In the genomic region with DNA sequence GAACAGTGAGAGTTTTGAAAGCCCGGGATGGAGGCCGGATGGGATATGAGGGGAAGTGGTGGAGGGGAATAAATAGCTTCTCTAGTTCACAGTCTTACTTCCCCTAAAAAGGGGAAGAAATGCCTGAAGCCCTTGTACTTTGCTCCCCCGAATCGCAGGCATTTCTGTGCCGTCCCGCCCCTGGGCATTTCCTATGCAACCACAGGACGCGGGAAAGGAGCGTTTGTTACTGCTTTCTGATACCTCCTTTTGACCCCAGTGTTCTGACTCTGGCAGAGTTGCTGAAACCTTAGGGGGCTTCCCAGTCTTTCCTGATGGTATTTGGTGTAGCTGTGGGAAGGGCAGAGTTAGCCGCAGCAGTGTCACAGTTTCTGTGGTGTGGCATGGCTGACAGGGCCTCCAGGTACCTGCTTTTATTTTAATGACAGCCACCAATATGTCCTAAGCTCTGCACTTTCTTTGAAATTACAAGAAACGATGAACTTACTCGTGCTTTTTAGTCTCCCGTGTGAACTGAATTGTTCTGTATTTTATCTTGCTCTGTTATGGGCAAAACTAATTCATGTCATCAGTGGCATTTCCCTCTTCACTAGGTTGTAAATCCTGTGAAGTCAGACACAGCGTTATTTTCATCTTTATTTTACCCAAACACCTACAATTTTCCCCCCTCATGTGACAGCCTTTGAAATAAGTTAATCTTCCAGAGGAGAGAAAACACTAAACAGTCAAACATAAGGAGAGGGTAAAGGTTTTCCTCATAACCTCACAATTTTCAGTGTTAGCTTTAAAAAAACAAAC, we compare ENCODE assay signal across 8 cellular contexts.
DNase-seq lines count a peak whose midpoint lies in the region; ATAC-seq and TF ChIP-seq lines count a peak whose summit lies in the region.

No MANE protein-coding gene starts in this region.

- peaks cover 25% of the 10 kb centered on the region for H4K20me1 ChIP-seq in SU-DHL-6 (ENCODE audit: low read depth, low read length)

- DNase-seq in medulla oblongata (ENCODE audit: extremely low spot score) (peak; percentile 71), GOT3 (lab: John Stamatoyannopoulos, UW) (no peak), brain microvascular endothelial cell (no peak), NCI-H345 treated with DMSO at 0.1 percent for 48 hours (lab: John Stamatoyannopoulos, UW; ENCODE audit: unreplicated experiment) (no peak), HuH-7 (ENCODE audit: low spot score) (no peak)

- TF ChIP-seq CTCF in C4-2B (conservative IDR thresholded peaks at IDR 0.05) = no peak
- TF ChIP-seq CTCF in SU-DHL-6 (IDR thresholded peaks at IDR 0.05; ENCODE audit: insufficient read depth, low read length, poor library complexity, severe bottlenecking) = no peak
- no peak for TF ChIP-seq CTCF in brain microvascular endothelial cell (IDR thresholded peaks at IDR 0.05; ENCODE audit: low read depth, low read length, missing control alignments)

- in situ Hi-C loops in brain microvascular endothelial cell (cut with HindIII; ENCODE audit: low pct_ligation_motif_present, low sequenced_read_pairs) = loop anchor here (25.0 kb wide), 1 partner anchor 115 kb away; the partner anchor contains the start of gene COTL1

- H3K79me2 ChIP-seq in SU-DHL-6 (ENCODE audit: insufficient read depth, low read length) = peaks cover 99% of the 10 kb centered on the region

- ATAC-seq in HG02588 (IDR thresholded peaks at IDR 0.05; ENCODE audit: unreplicated experiment) = peak; percentile 43

- H3K9me3 ChIP-seq in SU-DHL-6 (ENCODE audit: insufficient read depth, low read length) = no peaks in the 10 kb centered on the region

- no peaks in the 10 kb centered on the region for H3K27me3 ChIP-seq in SU-DHL-6 (ENCODE audit: low read length)
- H3K27me3 ChIP-seq in brain microvascular endothelial cell (replicated peaks) = no peaks in the 10 kb centered on the region

- peak overlapping the region; percentile 48 for H3K9ac ChIP-seq in SU-DHL-6 (ENCODE audit: low read length)

- peaks cover 66% of the 10 kb centered on the region for H3F3A ChIP-seq in SU-DHL-6 (ENCODE audit: insufficient read depth)

- H3K4me3 ChIP-seq in SU-DHL-6 (ENCODE audit: insufficient read depth, low read length, poor library complexity, severe bottlenecking) = no peak overlapping the region
- H3K4me3 ChIP-seq in brain microvascular endothelial cell (ENCODE audit: low read depth, low read length) = no peak overlapping the region

- H3K36me3 ChIP-seq in SU-DHL-6 (ENCODE audit: low read length) = no peaks in the 10 kb centered on the region
- H3K36me3 ChIP-seq in brain microvascular endothelial cell (replicated peaks) = no peaks in the 10 kb centered on the region

- no peak overlapping the region for H2AFZ ChIP-seq in SU-DHL-6 (ENCODE audit: low read depth, low read length, severe bottlenecking)

- no peaks in the 10 kb centered on the region for H3K9me2 ChIP-seq in SU-DHL-6 (replicated peaks; ENCODE audit: insufficient read depth, low read length)

- H3K4me2 ChIP-seq in SU-DHL-6 (ENCODE audit: low read depth, low read length, poor library complexity, severe bottlenecking) = peak overlapping the region; percentile 64

- H3K27ac ChIP-seq in C4-2B (peak overlapping the region; percentile 57), SU-DHL-6 (ENCODE audit: low read depth, low read length) (peak overlapping the region; percentile 64), brain microvascular endothelial cell (no peak overlapping the region)
